In the genomic region with DNA sequence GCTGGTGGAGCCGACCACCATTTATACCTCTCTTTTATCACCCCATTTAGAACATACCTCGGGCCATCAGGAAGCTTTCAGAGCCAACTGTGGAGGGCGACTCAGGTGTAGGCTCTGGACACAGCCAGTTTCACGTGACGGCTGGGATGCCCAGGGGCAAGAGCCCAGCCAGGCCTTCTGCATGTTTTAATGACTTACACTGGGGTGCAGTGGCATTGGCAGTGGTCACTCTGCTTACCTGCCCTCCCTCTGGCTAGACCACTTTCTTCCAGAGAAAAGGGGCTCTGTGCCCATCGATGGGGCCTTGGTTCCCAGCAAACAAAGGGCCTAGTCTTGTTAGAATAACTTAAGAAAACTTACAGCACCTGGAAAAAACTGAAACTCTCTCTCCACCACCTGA, we compare ENCODE assay signal across 1 cellular context.
TF ChIP-seq lines count a peak whose summit lies in the region.

No MANE protein-coding gene starts in this region.

TF ChIP-seq in HCT116, 20 proteins besides CTCF, POLR2A, EP300 and RAD21 (continued from another document):
- TF ChIP-seq, protein P1, sequence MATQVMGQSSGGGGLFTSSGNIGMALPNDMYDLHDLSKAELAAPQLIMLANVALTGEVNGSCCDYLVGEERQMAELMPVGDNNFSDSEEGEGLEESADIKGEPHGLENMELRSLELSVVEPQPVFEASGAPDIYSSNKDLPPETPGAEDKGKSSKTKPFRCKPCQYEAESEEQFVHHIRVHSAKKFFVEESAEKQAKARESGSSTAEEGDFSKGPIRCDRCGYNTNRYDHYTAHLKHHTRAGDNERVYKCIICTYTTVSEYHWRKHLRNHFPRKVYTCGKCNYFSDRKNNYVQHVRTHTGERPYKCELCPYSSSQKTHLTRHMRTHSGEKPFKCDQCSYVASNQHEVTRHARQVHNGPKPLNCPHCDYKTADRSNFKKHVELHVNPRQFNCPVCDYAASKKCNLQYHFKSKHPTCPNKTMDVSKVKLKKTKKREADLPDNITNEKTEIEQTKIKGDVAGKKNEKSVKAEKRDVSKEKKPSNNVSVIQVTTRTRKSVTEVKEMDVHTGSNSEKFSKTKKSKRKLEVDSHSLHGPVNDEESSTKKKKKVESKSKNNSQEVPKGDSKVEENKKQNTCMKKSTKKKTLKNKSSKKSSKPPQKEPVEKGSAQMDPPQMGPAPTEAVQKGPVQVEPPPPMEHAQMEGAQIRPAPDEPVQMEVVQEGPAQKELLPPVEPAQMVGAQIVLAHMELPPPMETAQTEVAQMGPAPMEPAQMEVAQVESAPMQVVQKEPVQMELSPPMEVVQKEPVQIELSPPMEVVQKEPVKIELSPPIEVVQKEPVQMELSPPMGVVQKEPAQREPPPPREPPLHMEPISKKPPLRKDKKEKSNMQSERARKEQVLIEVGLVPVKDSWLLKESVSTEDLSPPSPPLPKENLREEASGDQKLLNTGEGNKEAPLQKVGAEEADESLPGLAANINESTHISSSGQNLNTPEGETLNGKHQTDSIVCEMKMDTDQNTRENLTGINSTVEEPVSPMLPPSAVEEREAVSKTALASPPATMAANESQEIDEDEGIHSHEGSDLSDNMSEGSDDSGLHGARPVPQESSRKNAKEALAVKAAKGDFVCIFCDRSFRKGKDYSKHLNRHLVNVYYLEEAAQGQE (IDR thresholded peaks at IDR 0.05; ENCODE audit: low read depth), result no peak
- no peak for TF ChIP-seq EZH2 (IDR thresholded peaks at IDR 0.05)
- no peak for TF ChIP-seq ZNF274 (IDR thresholded peaks at IDR 0.05; ENCODE audit: low read depth, low read length)
- TF ChIP-seq POLR2AphosphoS5 (IDR thresholded peaks at IDR 0.05; ENCODE audit: low read depth, low read length), result no peak
- no peak for TF ChIP-seq SIN3A (IDR thresholded peaks at IDR 0.05; ENCODE audit: low read depth)
- TF ChIP-seq ZFX (IDR thresholded peaks at IDR 0.05), result no peak
- no peak for TF ChIP-seq JUND (IDR thresholded peaks at IDR 0.05)
- no peak for TF ChIP-seq CBX3 (IDR thresholded peaks at IDR 0.05; ENCODE audit: low read depth)
